8 cellular contexts compared by ENCODE assay signal in genomic region chr11:65525659-65526480, GRCh38. TPM values are rescaled to one million over a fixed set of nuclear protein-coding genes. Genes with fewer than 3 reads are reported as not detected.
DNase-seq lines count a peak whose midpoint lies in the region; ATAC-seq and TF ChIP-seq lines count a peak whose summit lies in the region.

No MANE protein-coding gene starts in this region.

- H3K9ac ChIP-seq in ES-I3 (ENCODE audit: low read depth, low read length) (peak overlapping the region; percentile 98), SK-N-MC (ENCODE audit: insufficient read length) (peak overlapping the region; percentile 97)

- TF ChIP-seq POLR2A in prostate gland (IDR thresholded peaks at IDR 0.05), result no peak

- intact Hi-C loops in prostate gland (cut with DNase I), result loop anchor here (5.0 to 10.0 kb wide), 2 partner anchors 149 to 251 kb away; no protein-coding TSS in a partner anchor

- ATAC-seq in GM18519 (IDR thresholded peaks at IDR 0.05; ENCODE audit: low FRiP score, unreplicated experiment), result no peak

- no peak for DNase-seq in SK-N-MC (ENCODE audit: low read depth, low spot score)
- DNase-seq in fibroblast of mammary gland (ENCODE audit: low read depth), result no peak
- DNase-seq in prostate gland (ENCODE audit: low spot score), result no peak
- no peak for DNase-seq in A172 (ENCODE audit: low spot score)
- DNase-seq in NCI-H2029 (lab: John Stamatoyannopoulos, UW), result no peak
- no peak for DNase-seq in activated CD4-positive, alpha-beta T cell treated with anti-CD3 and anti-CD28 coated beads, Interleukin-2, amount 50 U/mL, for 1 hour

- TF ChIP-seq CTCF in fibroblast of mammary gland (conservative IDR thresholded peaks at IDR 0.05; ENCODE audit: control insufficient read depth, insufficient read depth, low read depth, low read length) (no peak), prostate gland (IDR thresholded peaks at IDR 0.05) (no peak)

- peak overlapping the region; percentile 94 for H3K4me3 ChIP-seq in SK-N-MC
- H3K4me3 ChIP-seq in fibroblast of mammary gland (ENCODE audit: control insufficient read depth, low read depth, low read length), result peak overlapping the region; percentile 78
- peak overlapping the region; percentile 100 for H3K4me3 ChIP-seq in prostate gland

- H3K27ac ChIP-seq in SK-N-MC (no peak overlapping the region), prostate gland (peak overlapping the region; percentile 90 to 94)

- WGBS in prostate gland, result 48% methylated on average over 22 of the region's 26 CpGs

- H3K4me1 ChIP-seq in ES-I3 (ENCODE audit: insufficient read depth, low read length) (peaks cover 7% of the 10 kb centered on the region; the same call in 1 of the 2 replicates), prostate gland (replicated peaks) (peaks cover 13% of the 10 kb centered on the region)

- H3K36me3 ChIP-seq in ES-I3 (ENCODE audit: insufficient read depth, low read length), result peaks cover 1% of the 10 kb centered on the region
- peaks cover 6% of the 10 kb centered on the region; the same call in 1 of the 2 replicates for H3K36me3 ChIP-seq in SK-N-MC (ENCODE audit: insufficient read depth, low read length)
- peaks cover 0 to under 1% of the 10 kb centered on the region in 2 donors for H3K36me3 ChIP-seq in prostate gland

- no peaks in the 10 kb centered on the region for H3K27me3 ChIP-seq in prostate gland (replicated peaks; ENCODE audit: insufficient read depth)

- H3K9me3 ChIP-seq in ES-I3 (ENCODE audit: control insufficient read depth, insufficient read depth, low read length), result no peaks in the 10 kb centered on the region
- no peaks in the 10 kb centered on the region for H3K9me3 ChIP-seq in SK-N-MC (ENCODE audit: low read depth, low read length)
- no peaks in the 10 kb centered on the region for H3K9me3 ChIP-seq in prostate gland

RNA-seq across cellular contexts. Expression of gene SCYL1, which starts 1.0 kb away (rescaled TPM):
- total RNA-seq in prostate gland, result 100 to 1,000 TPM; 125 to 177 TPM
- 65.6 and 70.6 TPM in 2 replicates for total RNA-seq in A172 (2014; rRNA removed; shearing (Covaris generic))

RNA-seq across cellular contexts. Expression of gene MALAT1, which starts 27.0 kb away (rescaled TPM):
- total RNA-seq in prostate gland, result 1,000 to 10,000 TPM; 5,964 to 9,097 TPM
- 1,067 and 1,084 TPM in 2 replicates for total RNA-seq in A172 (2014; rRNA removed; shearing (Covaris generic))

RNA-seq across cellular contexts. Expression of gene LTBP3, which starts 32.3 kb away (rescaled TPM):
- 100 to 1,000 TPM; 220 to 234 TPM for total RNA-seq in prostate gland
- total RNA-seq in A172 (2014; rRNA removed; shearing (Covaris generic)), result 13.2 and 25.6 TPM in 2 replicates

RNA-seq across cellular contexts. Expression of gene ZNRD2, which starts 44.4 kb away (rescaled TPM):
- 10 to 100 TPM; 72.8 to 98.1 TPM for total RNA-seq in prostate gland
- total RNA-seq in A172 (2014; rRNA removed; shearing (Covaris generic)), result 46.9 and 57.0 TPM in 2 replicates

RNA-seq across cellular contexts. Expression of gene FAM89B, which starts 46.5 kb away (rescaled TPM):
- total RNA-seq in prostate gland, result 10 to 100 TPM; 68.6 to 92.6 TPM
- total RNA-seq in A172 (2014; rRNA removed; shearing (Covaris generic)), result 39.2 and 62.8 TPM in 2 replicates
